Comparison of ENCODE assay signal across 15 cellular contexts in genomic region chr7:95190515-95190914, GRCh38.
DNase-seq lines count a peak whose midpoint lies in the region; ATAC-seq, FAIRE-seq and TF ChIP-seq lines count a peak whose summit lies in the region.
"Had no signal": no experiment of that assay in that cellular context is flagged by ENCODE, and none has a peak within 500 bp of the region (broad histone marks: within the 10 kb centered on the region; RNA-seq: fewer than 3 reads in every experiment).

No MANE protein-coding gene starts in this region.

- TF ChIP-seq EP300 in GM12878 (IDR thresholded peaks at IDR 0.05; ENCODE audit: borderline replicate concordance in 1 of 2, control insufficient read depth in 1 of 2, low read depth in 2 of 2, low read length in 2 of 2) = no peak

- no peaks in the 10 kb centered on the region for H3K4me1 ChIP-seq in GM12878 (ENCODE audit: control insufficient read depth, insufficient read depth, low read length)
- H3K4me1 ChIP-seq in neural progenitor cell = no peaks in the 10 kb centered on the region
- H3K4me1 ChIP-seq in CD8-positive, alpha-beta memory T cell (ENCODE audit: insufficient read depth, low read length) = no peaks in the 10 kb centered on the region

- H3K36me3 ChIP-seq in GM12878 (ENCODE audit: control insufficient read depth in 2 of 2, insufficient read depth in 2 of 2, low read length in 1 of 2) (no peaks in the 10 kb centered on the region), neural progenitor cell (no peaks in the 10 kb centered on the region)
- H3K36me3 ChIP-seq in CD8-positive, alpha-beta memory T cell (ENCODE audit: insufficient read depth, low read length) = no peaks in the 10 kb centered on the region
- H3K36me3 ChIP-seq: neutrophil had no signal

- TF ChIP-seq RAD21 in GM12878 (IDR thresholded peaks at IDR 0.05; ENCODE audit: insufficient read depth, low read depth, low read length) = peak; percentile 45; the same call in 1 of the 2 replicates

- BruUV-seq in GM12878 (replicated peaks; lab: Mats Ljungman, UMichigan) = no TSS peak

- H3F3A ChIP-seq in neural progenitor cell (ENCODE audit: low read depth) = no peaks in the 10 kb centered on the region

- H3K9me3 Mint-ChIP-seq in neural progenitor cell = peaks cover 7% of the 10 kb centered on the region
- peaks cover 0 to 3% (median 3%) of the 10 kb centered on the region in 5 donors for H3K9me3 Mint-ChIP-seq in CD8-positive, alpha-beta memory T cell
- H3K9me3 Mint-ChIP-seq: activated naive CD4-positive, alpha-beta T cell treated with anti-CD3 and anti-CD28 coated beads, Interleukin-2, amount 50 U/mL, for 24 hours had no signal

- peak overlapping the region; percentile 83 for H3K27ac Mint-ChIP-seq in neural progenitor cell
- H3K27ac Mint-ChIP-seq in CD8-positive, alpha-beta memory T cell = no peak overlapping the region
- H3K27ac Mint-ChIP-seq: activated naive CD4-positive, alpha-beta T cell treated with anti-CD3 and anti-CD28 coated beads, Interleukin-2, amount 50 U/mL, for 24 hours had no signal

- no peak overlapping the region for H3K4me3 ChIP-seq in GM12864 (ENCODE audit: low read depth, low read length)
- H3K4me3 ChIP-seq in GM12878 = no peak overlapping the region
- no peak overlapping the region for H3K4me3 ChIP-seq in neural progenitor cell
- H3K4me3 ChIP-seq in CD8-positive, alpha-beta memory T cell (ENCODE audit: low read length) = no peak overlapping the region

- intact Hi-C loops in GM12878 (cut with micrococcal nuclease; ENCODE audit: unreplicated experiment) = loop anchor here (1.0 to 5.0 kb wide), 2 partner anchors 287 to 497 kb away; no protein-coding TSS in a partner anchor

- peak overlapping the region; percentile 23; the same call in 1 of the 2 replicates for H2AFZ ChIP-seq in GM12878 (ENCODE audit: control insufficient read depth, low read depth, low read length)
- H2AFZ ChIP-seq in neural progenitor cell (replicated peaks) = no peak overlapping the region

- WGBS in GM12878 (ENCODE audit: insufficient coverage, insufficient replicate concordance, low lambda C conversion rate, missing lambda C conversion rate) = 45% methylated on average over 3 of the region's 3 CpGs

- RAD21 ChIA-PET in GM12878 (lab: Charles Lee; ENCODE audit: unreplicated experiment) = interaction anchor here (1.0 to 1.9 kb wide), 2 partner anchors 56 to 286 kb away, joined by 5 to 11 read pairs; no protein-coding TSS in a partner anchor

- no peak for TF ChIP-seq POLR2A in GM12878 (IDR thresholded peaks at IDR 0.05; ENCODE audit: low read depth, low read length)

- H3K4me2 ChIP-seq in GM12878 (ENCODE audit: control insufficient read depth, insufficient read depth) = no peak overlapping the region
- no peak overlapping the region for H3K4me2 ChIP-seq in neural progenitor cell

- ATAC-seq in GM12878 = peak; percentile 68
- no peak for ATAC-seq in HG03469 (IDR thresholded peaks at IDR 0.05; ENCODE audit: unreplicated experiment)
- ATAC-seq in GM18502 (IDR thresholded peaks at IDR 0.05; ENCODE audit: poor library complexity, unreplicated experiment) = no peak

- POLR2A ChIA-PET in GM12878 (lab: Charles Lee) = no interaction called here
- POLR2A ChIA-PET in CD8-positive, alpha-beta memory T cell (lab: Charles Lee) = no interaction called here

- H3K36me3 Mint-ChIP-seq in neural progenitor cell = peaks cover 10% of the 10 kb centered on the region
- no peaks in the 10 kb centered on the region for H3K36me3 Mint-ChIP-seq in CD8-positive, alpha-beta memory T cell
- H3K36me3 Mint-ChIP-seq: activated naive CD4-positive, alpha-beta T cell treated with anti-CD3 and anti-CD28 coated beads, Interleukin-2, amount 50 U/mL, for 24 hours had no signal

- no peaks in the 10 kb centered on the region for H3K27me3 Mint-ChIP-seq in neural progenitor cell (ENCODE audit: insufficient read depth, low read depth)
- H3K27me3 Mint-ChIP-seq in CD8-positive, alpha-beta memory T cell = peaks cover 5 to 7% of the 10 kb centered on the region in 2 donors
- H3K27me3 Mint-ChIP-seq: activated naive CD4-positive, alpha-beta T cell treated with anti-CD3 and anti-CD28 coated beads, Interleukin-2, amount 50 U/mL, for 24 hours had no signal

- SMC1A ChIA-PET in GM12878 (lab: Charles Lee; ENCODE audit: uncharacterized antibody, unreplicated experiment) = interaction anchor here (0.7 to 2.1 kb wide), 7 partner anchors 10 to 496 kb away, joined by 3 to 21 read pairs (median 4); no protein-coding TSS in a partner anchor

- CTCF ChIA-PET in GM12878 (lab: Yijun Ruan, JAX) = interaction anchor here (0.9 to 5.8 kb wide), 9 partner anchors 11 to 744 kb away, joined by 3 to 37 read pairs (median 7); no protein-coding TSS in a partner anchor
- CTCF ChIA-PET in CD8-positive, alpha-beta memory T cell (lab: Charles Lee) = no interaction called here

- no peak for FAIRE-seq in GM12878 (lab: Jason Lieb, UNC)
- FAIRE-seq: small intestine had no signal

- no peak for DNase-seq in GM12864 (ENCODE audit: low read depth)
- DNase-seq in GM12878 (ENCODE audit: low read depth, low spot score) = no peak
- no peak for DNase-seq in neural progenitor cell (ENCODE audit: low spot score)
- DNase-seq in CD8-positive, alpha-beta memory T cell = no peak
- DNase-seq: cortex of kidney, foreskin melanocyte, Kasumi-1, NCI-H2171 treated with DMSO at 0.1 percent for 48 hours, small intestine, T-helper 9 cell had no signal

- H3K79me2 ChIP-seq in GM12878 (ENCODE audit: control insufficient read depth, insufficient read depth, low read length) = no peaks in the 10 kb centered on the region
- H3K79me2 ChIP-seq in neural progenitor cell (ENCODE audit: low read depth) = no peaks in the 10 kb centered on the region

- no peak overlapping the region for H3K4me3 Mint-ChIP-seq in neural progenitor cell
- no peak overlapping the region for H3K4me3 Mint-ChIP-seq in CD8-positive, alpha-beta memory T cell
- H3K4me3 Mint-ChIP-seq: activated naive CD4-positive, alpha-beta T cell treated with anti-CD3 and anti-CD28 coated beads, Interleukin-2, amount 50 U/mL, for 24 hours had no signal

- H3K9me3 ChIP-seq in GM12878 (replicated peaks; ENCODE audit: control insufficient read depth, insufficient read depth, low read length) (no peaks in the 10 kb centered on the region), neural progenitor cell (ENCODE audit: low read depth) (no peaks in the 10 kb centered on the region)
- no peaks in the 10 kb centered on the region for H3K9me3 ChIP-seq in CD8-positive, alpha-beta memory T cell (ENCODE audit: low read length)
- H3K9me3 ChIP-seq: neutrophil had no signal

- H3K27me3 ChIP-seq in GM12878 (replicated peaks in 1 of 2; ENCODE audit: control insufficient read depth in 2 of 2, insufficient read depth in 2 of 2, low read length in 1 of 2) = no peaks in the 10 kb centered on the region
- no peaks in the 10 kb centered on the region for H3K27me3 ChIP-seq in neural progenitor cell
- no peaks in the 10 kb centered on the region for H3K27me3 ChIP-seq in CD8-positive, alpha-beta memory T cell (ENCODE audit: insufficient read depth, low read length, poor library complexity, severe bottlenecking)
- H3K27me3 ChIP-seq: neutrophil had no signal

- no peak overlapping the region for H3K9ac ChIP-seq in GM12878 (ENCODE audit: control insufficient read depth, insufficient read depth, low read length)
- no peak overlapping the region for H3K9ac ChIP-seq in neural progenitor cell

- TF ChIP-seq CTCF in GM12864 (IDR thresholded peaks at IDR 0.05; ENCODE audit: low read depth, low read length, missing control alignments) (peak; percentile 24), LNCAP (IDR thresholded peaks at IDR 0.05) (0 out of 2 replicates have a peak, but pooled peaks have one; percentile 22), GM12878 (IDR thresholded peaks at IDR 0.05 in 2 of 3, conservative IDR thresholded peaks at IDR 0.05 in 1 of 3; ENCODE audit: control insufficient read depth in 2 of 3, extremely low read depth in 1 of 3, insufficient read depth in 1 of 3, low read depth in 3 of 3, low read length in 3 of 3) (peak; percentile 24 to 39 (median 34); a peak in 3 of 6 replicates), neural progenitor cell (IDR thresholded peaks at IDR 0.05) (peak; percentile 18)

- no peaks in the 10 kb centered on the region for H3K4me1 Mint-ChIP-seq in neural progenitor cell
- H3K4me1 Mint-ChIP-seq in CD8-positive, alpha-beta memory T cell = no peaks in the 10 kb centered on the region
- H3K4me1 Mint-ChIP-seq: activated naive CD4-positive, alpha-beta T cell treated with anti-CD3 and anti-CD28 coated beads, Interleukin-2, amount 50 U/mL, for 24 hours had no signal

- H3K27ac ChIP-seq in GM12878 (ENCODE audit: control insufficient read depth, insufficient read depth) (no peak overlapping the region), neural progenitor cell (no peak overlapping the region)
- H3K27ac ChIP-seq in CD8-positive, alpha-beta memory T cell (ENCODE audit: low read depth, low read length) = no peak overlapping the region
- H3K27ac ChIP-seq: neutrophil had no signal

- H4K20me1 ChIP-seq in GM12878 (ENCODE audit: control insufficient read depth, insufficient read depth) (no peaks in the 10 kb centered on the region), neural progenitor cell (ENCODE audit: low read depth) (no peaks in the 10 kb centered on the region)

- in situ Hi-C loops in GM12878 (cut with MboI) = loop anchor here (10.0 kb wide), 1 partner anchor 284 kb away; no protein-coding TSS in a partner anchor

TF ChIP-seq in GM12878, 131 proteins besides CTCF, POLR2A, EP300 and RAD21:
- TF ChIP-seq MYB (IDR thresholded peaks at IDR 0.05; ENCODE audit: borderline replicate concordance, low read depth, low read length) (no peak), SP1 (IDR thresholded peaks at IDR 0.05; ENCODE audit: low read depth, low read length) (no peak), ZNF274 (IDR thresholded peaks at IDR 0.05; ENCODE audit: insufficient read depth, insufficient read length) (no peak), SIN3A (IDR thresholded peaks at IDR 0.05; ENCODE audit: low read depth, low read length) (no peak), ETV6 (conservative IDR thresholded peaks at IDR 0.05 in 1 of 2, IDR thresholded peaks at IDR 0.05 in 1 of 2; ENCODE audit: borderline replicate concordance in 1 of 2, low read depth in 1 of 2) (no peak), SMC3 (IDR thresholded peaks at IDR 0.05; ENCODE audit: borderline replicate concordance, low read length) (peak; percentile 51; the same call in 1 of the 2 replicates), STAT3 (IDR thresholded peaks at IDR 0.05; ENCODE audit: low read depth, low read length) (no peak), WRNIP1 (IDR thresholded peaks at IDR 0.05; ENCODE audit: borderline replicate concordance, low read depth, low read length) (no peak)
